8 cellular contexts compared by ENCODE assay signal in the genomic region with DNA sequence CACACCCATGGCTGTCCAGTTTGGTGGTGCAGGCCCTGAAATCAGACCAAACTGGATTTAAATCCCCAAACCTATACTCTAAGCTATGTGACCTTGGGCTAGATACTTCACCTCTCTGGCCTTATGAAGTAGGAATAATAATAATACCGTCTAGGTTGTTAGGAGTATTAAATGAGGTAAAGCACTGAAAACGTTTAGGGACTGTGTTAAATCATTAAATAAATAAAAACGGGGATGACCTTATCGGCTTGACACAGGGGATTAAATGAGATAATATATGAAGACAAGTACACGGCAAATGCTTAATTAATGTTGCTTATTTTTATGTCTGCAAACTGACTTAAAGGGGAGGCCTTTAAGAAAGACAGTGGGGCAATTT.
DNase-seq lines count a peak whose midpoint lies in the region; ATAC-seq and TF ChIP-seq lines count a peak whose summit lies in the region.

No MANE protein-coding gene starts in this region.

- peaks cover 0 to 27% (median 19%) of the 10 kb centered on the region in 11 experiments; a peak in 12 of 22 replicates for H4K20me1 ChIP-seq in BLaER1 treated with 17β-estradiol and CSF1 and Interleukin-3, amounts not matched to agents 10 nM and 100 nM
- no peaks in the 10 kb centered on the region for H4K20me1 ChIP-seq in OCI-LY1 (ENCODE audit: insufficient read depth, low read length)

- H3K4me1 ChIP-seq in BLaER1 treated with 17β-estradiol and CSF1 and Interleukin-3, amounts not matched to agents 10 nM and 100 nM, result peaks cover 43 to 57% (median 51%) of the 10 kb centered on the region in 10 experiments
- H3K4me1 ChIP-seq in OCI-LY1 (ENCODE audit: insufficient read depth, low read length, severe bottlenecking) (peaks cover 68% of the 10 kb centered on the region), endocrine pancreas (ENCODE audit: control insufficient read depth, insufficient read depth, low read length) (peaks cover 9% of the 10 kb centered on the region), neuron (ENCODE audit: insufficient read depth, low read length) (peaks cover 10% of the 10 kb centered on the region)

- no peak for ATAC-seq in HG03442 (IDR thresholded peaks at IDR 0.05; ENCODE audit: unreplicated experiment)

- H3K4me3 ChIP-seq in BLaER1 treated with 17β-estradiol and CSF1 and Interleukin-3, amounts not matched to agents 10 nM and 100 nM, result peak overlapping the region; percentile 90 to 98 (median 94)
- peak overlapping the region; percentile 98 for H3K4me3 ChIP-seq in OCI-LY1 (ENCODE audit: low read depth, low read length, poor library complexity, severe bottlenecking)
- H3K4me3 ChIP-seq in endocrine pancreas (ENCODE audit: control insufficient read depth, insufficient read depth, low read length), result peak overlapping the region; percentile 22
- H3K4me3 ChIP-seq in neuron (ENCODE audit: low read length), result peak overlapping the region; percentile 67

- no peak for DNase-seq in NCI-H146 (lab: John Stamatoyannopoulos, UW)
- DNase-seq in activated gamma-delta T cell treated with Interleukin-2 at 50 U/mL for 16 hours, result no peak
- DNase-seq in amniotic stem cell (lab: John Stamatoyannopoulos, UW), result no peak

- H3K36me3 ChIP-seq in BLaER1 treated with 17β-estradiol and CSF1 and Interleukin-3, amounts not matched to agents 10 nM and 100 nM, result peaks cover 0 to 8% (median 0%) of the 10 kb centered on the region in 11 experiments; a peak in 1 of 22 replicates
- no peaks in the 10 kb centered on the region for H3K36me3 ChIP-seq in OCI-LY1 (ENCODE audit: insufficient read depth, low read length)
- no peaks in the 10 kb centered on the region for H3K36me3 ChIP-seq in endocrine pancreas (ENCODE audit: control insufficient read depth, insufficient read depth, low read length)
- H3K36me3 ChIP-seq in neuron (ENCODE audit: insufficient read depth, low read length), result no peaks in the 10 kb centered on the region

- H3K4me2 ChIP-seq in BLaER1 treated with 17β-estradiol and CSF1 and Interleukin-3, amounts not matched to agents 10 nM and 100 nM, result peak overlapping the region; percentile 86 to 98 (median 94)
- H3K4me2 ChIP-seq in OCI-LY1 (ENCODE audit: low read length), result peak overlapping the region; percentile 72

- peaks cover 41% of the 10 kb centered on the region for H3K79me2 ChIP-seq in OCI-LY1 (ENCODE audit: insufficient read depth, low read length)

- TF ChIP-seq CTCF in OCI-LY1 (IDR thresholded peaks at IDR 0.05; ENCODE audit: low read length), result no peak

- H3K9me3 ChIP-seq in BLaER1 treated with 17β-estradiol and CSF1 and Interleukin-3, amounts not matched to agents 10 nM and 100 nM (replicated peaks in 1 of 11), result no peaks in the 10 kb centered on the region
- H3K9me3 ChIP-seq in OCI-LY1 (ENCODE audit: low read length), result no peaks in the 10 kb centered on the region
- no peaks in the 10 kb centered on the region for H3K9me3 ChIP-seq in endocrine pancreas (ENCODE audit: control insufficient read depth, low read length)
- H3K9me3 ChIP-seq in neuron (ENCODE audit: low read length), result no peaks in the 10 kb centered on the region

- H2AFZ ChIP-seq in OCI-LY1 (ENCODE audit: low read length), result no peak overlapping the region
- H2AFZ ChIP-seq in neuron (ENCODE audit: low read depth, low read length), result peak overlapping the region; percentile 97

- peak overlapping the region; percentile 83 to 89 (median 88) for H3K9ac ChIP-seq in BLaER1 treated with 17β-estradiol and CSF1 and Interleukin-3, amounts not matched to agents 10 nM and 100 nM
- H3K9ac ChIP-seq in OCI-LY1 (ENCODE audit: low read length) (peak overlapping the region; percentile 75), endocrine pancreas (ENCODE audit: control insufficient read depth, insufficient read depth, low read length) (peak overlapping the region; percentile 96)

- H3K27me3 ChIP-seq in BLaER1 treated with 17β-estradiol and CSF1 and Interleukin-3, amounts not matched to agents 10 nM and 100 nM, result no peaks in the 10 kb centered on the region
- H3K27me3 ChIP-seq in OCI-LY1 (ENCODE audit: insufficient read depth, low read length) (no peaks in the 10 kb centered on the region), endocrine pancreas (ENCODE audit: control insufficient read depth, insufficient read depth, low read length) (no peaks in the 10 kb centered on the region), neuron (ENCODE audit: insufficient read depth, low read length) (no peaks in the 10 kb centered on the region)

- H3K27ac ChIP-seq in BLaER1 treated with 17β-estradiol and CSF1 and Interleukin-3, amounts not matched to agents 10 nM and 100 nM, result peak overlapping the region; percentile 68 to 87 (median 82)
- peak overlapping the region; percentile 83 for H3K27ac ChIP-seq in OCI-LY1 (ENCODE audit: low read depth, low read length, poor library complexity, severe bottlenecking)

- H3K9me2 ChIP-seq in OCI-LY1 (ENCODE audit: low read depth, low read length), result no peaks in the 10 kb centered on the region

- no peaks in the 10 kb centered on the region for H3F3A ChIP-seq in OCI-LY1 (ENCODE audit: insufficient read depth, low read length)

Comparison
In these comparisons a context has a peak if more than half of its experiments do, and no peak if none do; other contexts are left out.
1. H3K4me3 ChIP-seq: peak in every context shown above with its lines; median percentile 98 in OCI-LY1; 94 in BLaER1 treated with 17β-estradiol and CSF1 and Interleukin-3, amounts not matched to agents 10 nM and 100 nM; 67 in neuron; 22 in endocrine pancreas.